8 cellular contexts compared by ENCODE assay signal in the genomic region with DNA sequence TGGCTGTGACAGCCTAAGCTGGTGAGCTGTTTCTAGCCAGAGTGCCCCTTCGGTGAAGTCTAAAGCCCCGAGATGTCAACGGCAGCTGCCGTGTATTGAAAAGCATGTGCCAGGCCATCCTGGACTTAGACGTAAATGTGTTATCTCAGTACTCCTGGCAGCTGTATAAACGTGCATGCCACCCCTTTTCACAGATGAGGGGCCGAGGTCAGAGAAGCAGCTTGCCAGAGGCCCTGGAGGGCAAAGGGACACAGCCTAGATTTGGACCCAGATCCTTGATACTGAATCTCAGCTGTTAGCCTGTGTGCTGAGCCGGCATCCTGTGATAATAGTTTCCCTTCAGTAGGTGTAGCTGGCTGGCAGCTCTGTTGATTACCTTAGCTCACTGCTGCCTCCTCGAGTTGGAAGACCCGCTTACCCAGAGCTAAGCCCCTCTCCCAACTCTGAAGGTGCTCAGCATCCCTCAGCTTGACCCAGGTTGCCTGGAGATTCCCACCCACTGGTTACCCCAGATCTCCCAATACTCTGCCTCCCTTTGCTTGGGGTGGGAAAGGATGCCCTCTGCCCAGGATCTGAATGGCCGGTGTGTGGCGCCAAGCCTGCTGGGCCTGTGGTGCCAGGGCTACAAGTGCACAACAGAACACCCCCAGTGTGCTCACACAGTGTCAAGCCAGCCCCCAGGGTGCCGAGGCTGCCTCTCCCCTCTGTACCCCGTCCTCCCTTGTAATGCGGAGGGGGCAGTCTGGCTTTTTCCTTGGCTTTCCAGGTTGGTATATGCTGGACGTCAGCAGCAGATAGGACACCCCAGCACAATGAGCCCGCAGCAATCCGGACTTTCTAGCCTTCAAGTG. TPM values are rescaled to one million over a fixed set of nuclear protein-coding genes. Genes with fewer than 3 reads are reported as not detected.
DNase-seq lines count a peak whose midpoint lies in the region; ATAC-seq and TF ChIP-seq lines count a peak whose summit lies in the region.

No MANE protein-coding gene starts in this region.

- no peak overlapping the region for H3K18ac ChIP-seq in IMR-90 (ENCODE audit: low read depth, low read length)

- peak; percentile 28; the same call in 1 of the 2 replicates for TF ChIP-seq RAD21 in IMR-90 (IDR thresholded peaks at IDR 0.05; ENCODE audit: low read length)

- H3K27ac ChIP-seq in IMR-90 (ENCODE audit: insufficient read depth, low read length) (peak overlapping the region; percentile 88), VCaP (peak overlapping the region; percentile 89), thyroid gland (peak overlapping the region; percentile 8 to 96 (median 92))

- peaks cover 7% of the 10 kb centered on the region for H3K9me1 ChIP-seq in IMR-90 (ENCODE audit: insufficient read depth, low read length)

- H3K9me3 ChIP-seq in IMR-90 (ENCODE audit: control insufficient read depth, insufficient read depth, low read length) (no peaks in the 10 kb centered on the region), thyroid gland (no peaks in the 10 kb centered on the region)

- POLR2A ChIA-PET in IMR-90 (lab: Charles Lee; ENCODE audit: unreplicated experiment): no interaction called here

- peak overlapping the region; percentile 94 for H3K4me3 ChIP-seq in IMR-90 (ENCODE audit: insufficient read depth, low read depth, low read length)
- peak overlapping the region; percentile 3 to 78 (median 64) for H3K4me3 ChIP-seq in thyroid gland (replicated peaks in 1 of 3)

- H3K36me3 Mint-ChIP-seq in mesothelial cell of epicardium: no peaks in the 10 kb centered on the region

- H3K23ac ChIP-seq in IMR-90 (ENCODE audit: low read depth, low read length): peak overlapping the region; percentile 85

- H3K56ac ChIP-seq in IMR-90 (ENCODE audit: extremely low read depth, insufficient read depth, low read length): peak overlapping the region; percentile 67; the same call in 1 of the 2 replicates

- intact Hi-C loops in IMR-90 (cut with micrococcal nuclease) (no loop called here), thyroid gland (cut with DNase I) (no loop called here)

- peak overlapping the region; percentile 53 for H2BK5ac ChIP-seq in IMR-90 (ENCODE audit: low read depth, low read length, poor library complexity, severe bottlenecking)

- no peak for ATAC-seq in IMR-90 (ENCODE audit: low read depth)

- peak overlapping the region; percentile 90 for H2AFZ ChIP-seq in IMR-90 (replicated peaks; ENCODE audit: low read length, poor library complexity)

- DNase-seq in G401 (ENCODE audit: low spot score) (peak; percentile 58), IMR-90 (no peak), dermis blood vessel endothelial cell (peak; percentile 77), mesothelial cell of epicardium (ENCODE audit: low spot score in 2 of 2, unreplicated experiment in 2 of 2) (no peak), thyroid gland (peak in 1 of 2 donors; percentile 26), cerebellum (ENCODE audit: low spot score) (no peak), DMS79 (lab: John Stamatoyannopoulos, UW) (no peak)

- peak overlapping the region; percentile 93 for H2AK9ac ChIP-seq in IMR-90 (replicated peaks; ENCODE audit: low read depth, low read length, poor library complexity)

- H3K4me3 Mint-ChIP-seq in mesothelial cell of epicardium: peak overlapping the region; percentile 81

- peaks cover 11% of the 10 kb centered on the region for H3K4me1 Mint-ChIP-seq in mesothelial cell of epicardium

- peak overlapping the region; percentile 96 for H4K5ac ChIP-seq in IMR-90 (ENCODE audit: low read depth, low read length)

- H3K9ac ChIP-seq in IMR-90 (ENCODE audit: low read depth, low read length): peak overlapping the region; percentile 94

- in situ Hi-C loops in G401 (cut with HindIII; ENCODE audit: low sequenced_read_pairs): no loop called here
- in situ Hi-C loops in IMR-90 (cut with MboI; ENCODE audit: low sequenced_read_pairs): no loop called here

- peak overlapping the region; percentile 85 for H3K27ac Mint-ChIP-seq in mesothelial cell of epicardium

- dilution Hi-C loops in IMR-90 (cut with HindIII; ENCODE audit: low sequenced_read_pairs, unreplicated experiment): no loop called here

- peak overlapping the region; percentile 98 for H3K4ac ChIP-seq in IMR-90 (ENCODE audit: low read depth, low read length)

- H2BK15ac ChIP-seq in IMR-90 (ENCODE audit: low read depth, low read length): 0 out of 3 replicates have a peak overlapping the region, but pooled peaks have one; percentile 9

- no TSS peak for BruUV-seq in IMR-90 (replicated peaks; lab: Mats Ljungman, UMichigan)

- 43% methylated on average over 9 of the region's 18 CpGs; no CpG with 5 or more reads in 1 of the 2 experiments for WGBS in IMR-90 (ENCODE audit: extremely low coverage in 2 of 2, insufficient read length in 1 of 2), 2 experiments
- WGBS in thyroid gland, 2 donors: 46 to 55% methylated on average over 9 to 15 of the region's 18 CpGs

- no peaks in the 10 kb centered on the region for H3K9me3 Mint-ChIP-seq in mesothelial cell of epicardium

- H3K79me1 ChIP-seq in IMR-90 (ENCODE audit: low read depth in 1 of 2, low read length in 2 of 2): peaks cover 4 to 12% of the 10 kb centered on the region in 2 experiments; a peak in 3 of 4 replicates

- TF ChIP-seq CTCF in IMR-90 (conservative IDR thresholded peaks at IDR 0.05; ENCODE audit: low read depth, low read length) (peak; percentile 22; the same call in 1 of the 2 replicates), VCaP (conservative IDR thresholded peaks at IDR 0.05) (peak; percentile 21), mesothelial cell of epicardium (IDR thresholded peaks at IDR 0.05; ENCODE audit: unreplicated experiment) (no peak), thyroid gland (IDR thresholded peaks at IDR 0.05) (no peak)

- H3K4me1 ChIP-seq in IMR-90 (ENCODE audit: control insufficient read depth, insufficient read depth, low read length) (peaks cover 7% of the 10 kb centered on the region), thyroid gland (peaks cover 8 to 19% of the 10 kb centered on the region in 2 donors)

- peak overlapping the region; percentile 87 for H4K91ac ChIP-seq in IMR-90 (ENCODE audit: insufficient read depth, low read depth, low read length)

- H3K36me3 ChIP-seq in IMR-90 (ENCODE audit: control insufficient read depth, insufficient read depth, low read length) (no peaks in the 10 kb centered on the region), thyroid gland (no peaks in the 10 kb centered on the region)

- H3K27me3 ChIP-seq in IMR-90 (ENCODE audit: control insufficient read depth, insufficient read depth, low read length) (no peaks in the 10 kb centered on the region), thyroid gland (no peaks in the 10 kb centered on the region)

- H3K27me3 Mint-ChIP-seq in mesothelial cell of epicardium (ENCODE audit: low read depth): no peaks in the 10 kb centered on the region

- TF ChIP-seq POLR2A in IMR-90 (IDR thresholded peaks at IDR 0.05; ENCODE audit: low read depth, low read length) (no peak), thyroid gland (IDR thresholded peaks at IDR 0.05) (no peak)

- H2BK20ac ChIP-seq in IMR-90 (ENCODE audit: low read depth, low read length): no peak overlapping the region; the same call in 1 of the 2 replicates

- H3K4me2 ChIP-seq in IMR-90 (ENCODE audit: low read depth, low read length): peak overlapping the region; percentile 99

- H2BK120ac ChIP-seq in IMR-90 (ENCODE audit: low read depth, low read length): no peak overlapping the region; the same call in 1 of the 2 replicates

- peak overlapping the region; percentile 86 to 96; a peak in 3 of 4 replicates for H4K8ac ChIP-seq in IMR-90 (ENCODE audit: low read depth in 2 of 2, low read length in 2 of 2)

- H4K20me1 ChIP-seq in IMR-90 (ENCODE audit: insufficient read depth, low read length): no peaks in the 10 kb centered on the region

- H2AK5ac ChIP-seq in IMR-90 (ENCODE audit: low read depth, low read length): peak overlapping the region; percentile 96

- CTCF ChIA-PET in IMR-90 (lab: Yijun Ruan, JAX): interaction anchor here (0.7 to 2.5 kb wide), 2 partner anchors 24 to 30 kb away, joined by 3 to 12 read pairs; no protein-coding TSS in a partner anchor

- peak overlapping the region; percentile 95 for H3K14ac ChIP-seq in IMR-90 (replicated peaks; ENCODE audit: low read depth, low read length)

TF ChIP-seq in IMR-90, 13 proteins besides CTCF, POLR2A, EP300 and RAD21 (continues in another document):
- TF ChIP-seq SMC3 (IDR thresholded peaks at IDR 0.05; ENCODE audit: low read depth, low read length): no peak
- TF ChIP-seq, protein P1, sequence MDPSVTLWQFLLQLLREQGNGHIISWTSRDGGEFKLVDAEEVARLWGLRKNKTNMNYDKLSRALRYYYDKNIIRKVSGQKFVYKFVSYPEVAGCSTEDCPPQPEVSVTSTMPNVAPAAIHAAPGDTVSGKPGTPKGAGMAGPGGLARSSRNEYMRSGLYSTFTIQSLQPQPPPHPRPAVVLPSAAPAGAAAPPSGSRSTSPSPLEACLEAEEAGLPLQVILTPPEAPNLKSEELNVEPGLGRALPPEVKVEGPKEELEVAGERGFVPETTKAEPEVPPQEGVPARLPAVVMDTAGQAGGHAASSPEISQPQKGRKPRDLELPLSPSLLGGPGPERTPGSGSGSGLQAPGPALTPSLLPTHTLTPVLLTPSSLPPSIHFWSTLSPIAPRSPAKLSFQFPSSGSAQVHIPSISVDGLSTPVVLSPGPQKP (IDR thresholded peaks at IDR 0.05; ENCODE audit: borderline replicate concordance, low read depth, low read length): no peak
- no peak for TF ChIP-seq RFX5 (IDR thresholded peaks at IDR 0.05; ENCODE audit: low read depth, low read length)
- no peak for TF ChIP-seq RCOR1 (IDR thresholded peaks at IDR 0.05; ENCODE audit: insufficient replicate concordance, low read length)
- no peak for TF ChIP-seq FOS (IDR thresholded peaks at IDR 0.05; ENCODE audit: low read depth, low read length)
- TF ChIP-seq CEBPB (IDR thresholded peaks at IDR 0.05; ENCODE audit: low read depth, low read length): no peak
- TF ChIP-seq BHLHE40 (IDR thresholded peaks at IDR 0.05; ENCODE audit: low read depth, low read length): no peak
- no peak for TF ChIP-seq CHD1 (IDR thresholded peaks at IDR 0.05; ENCODE audit: low read depth, low read length)

RNA-seq across cellular contexts. Expression of a gene that starts 59.8 kb away (rescaled TPM):
- total RNA-seq in G401 (2014; rRNA removed; shearing (Covaris generic)): not detected in 2 replicates
- under 0.01 TPM in 2 replicates for total RNA-seq in IMR-90 (2012; rRNA removed)
- 0.15 and 0.16 TPM in 2 replicates for polyA plus RNA-seq in IMR-90 (2012; rRNA removed)
- polyA plus RNA-seq in IMR-90 (2012; cell fraction: cytosol; rRNA removed): 0.21 and 0.23 TPM in 2 replicates
- 0.10 and 0.15 TPM in 2 replicates for polyA plus RNA-seq in IMR-90 (2012; cell fraction: nucleus; rRNA removed; ENCODE audit: low replicate concordance)
- total RNA-seq in dermis blood vessel endothelial cell: not detected in 2 replicates
- 11.2 to 12.2 TPM (median 12.0 TPM) in 3 replicates for total RNA-seq in mesothelial cell of epicardium
- 1 to 10 TPM in 2 of 4 donors, under 1 TPM in 1, not detected in 1; 0.83 to 4.3 (median 2.5) TPM for total RNA-seq in thyroid gland
- 39.7 TPM for total RNA-seq in cerebellum

Comparison
In these comparisons a context has a peak if more than half of its experiments do, and no peak if none do; other contexts are left out.
1. DNase-seq: peak in G401 (single experiment) and dermis blood vessel endothelial cell (single experiment); none in IMR-90 (single experiment), mesothelial cell of epicardium (0 of 2), cerebellum (single experiment) and DMS79 (single experiment).
2. CTCF ChIP-seq: peak in IMR-90 (single experiment) and VCaP (single experiment); none in mesothelial cell of epicardium (single experiment) and thyroid gland (0 of 6).
3. Peak in every context shown above with its lines, with median percentiles within 50 percentile points of each other: H3K27ac ChIP-seq.